ENCODE assay signal across 8 cellular contexts in genomic region chrX:150366951-150367545, GRCh38. TPM values are rescaled to one million over a fixed set of nuclear protein-coding genes. Genes with fewer than 3 reads are reported as not detected.
DNase-seq lines count a peak whose midpoint lies in the region; ATAC-seq and TF ChIP-seq lines count a peak whose summit lies in the region.

No MANE protein-coding gene starts in this region.

- peak overlapping the region in 11 of 12 donors; percentile 34 to 90 (median 79) for H3K27ac ChIP-seq in heart left ventricle
- peak overlapping the region; percentile 88 for H3K27ac ChIP-seq in caudate nucleus (ENCODE audit: low read depth, low read length)
- peak overlapping the region; percentile 62 for H3K27ac ChIP-seq in mesodermal cell (ENCODE audit: low read depth, low read length, severe bottlenecking)
- peak overlapping the region; percentile 75 to 85 (median 84) for H3K27ac ChIP-seq in upper lobe of left lung

- ATAC-seq in heart left ventricle: peak in 1 of 4 donors; percentile 26
- ATAC-seq in Right ventricle myocardium superior (ENCODE audit: poor library complexity): no peak
- ATAC-seq in upper lobe of left lung (ENCODE audit: low FRiP score in 2 of 2): no peak

- TF ChIP-seq CTCF in heart left ventricle (IDR thresholded peaks at IDR 0.05): no peak
- TF ChIP-seq CTCF in upper lobe of left lung (IDR thresholded peaks at IDR 0.05): no peak

- WGBS in heart left ventricle, 4 donors: 11 to 41% (median 34%) methylated on average over 5 of the region's 5 CpGs
- no CpG with 5 or more reads among the region's 5 CpGs for WGBS in mesodermal cell (ENCODE audit: insufficient coverage in 2 of 2), 2 experiments
- 15 to 35% methylated on average over 5 of the region's 5 CpGs for WGBS in upper lobe of left lung, 2 donors

- TF ChIP-seq POLR2A in heart left ventricle (IDR thresholded peaks at IDR 0.05) (no peak), upper lobe of left lung (IDR thresholded peaks at IDR 0.05) (no peak)

- no peak for TF ChIP-seq EP300 in upper lobe of left lung (IDR thresholded peaks at IDR 0.05)

- H3K4me3 ChIP-seq in heart left ventricle (peak overlapping the region in 9 of 12 donors; percentile 59 to 86 (median 67)), mesodermal cell (ENCODE audit: extremely low read depth, insufficient read depth, low read length, poor library complexity, severe bottlenecking) (peak overlapping the region; percentile 33), upper lobe of left lung (peak overlapping the region in 3 of 4 donors; percentile 44 to 67 (median 59))

- intact Hi-C loops in heart left ventricle (cut with DNase I): loop anchor here in 9 of 10 donors (5.0 to 10.0 kb wide), 11 partner anchors 40 to 402 kb away; partner anchors contain the start of gene MTMR1 (in 1 of the 9)
- intact Hi-C loops in Right ventricle myocardium superior (cut with DNase I): no loop called here

- peaks cover 0 to 25% (median 0%) of the 10 kb centered on the region in 9 donors for H3K27me3 ChIP-seq in heart left ventricle
- H3K27me3 ChIP-seq in upper lobe of left lung: peaks cover 0 to 10% (median 0%) of the 10 kb centered on the region in 4 donors

- DNase-seq in heart left ventricle (no peak), Right ventricle myocardium superior (no peak), caudate nucleus (lab: John Stamatoyannopoulos, UW) (peak in 8 of 61 donors; percentile 1 to 50 (median 18)), upper lobe of left lung (no peak), HT-29 (ENCODE audit: low spot score) (no peak)
- no peak for DNase-seq in stimulated activated CD4-positive, alpha-beta T cell treated with anti-CD3 and anti-CD28 coated beads, Interleukin-12 subunit alpha, Interleukin-12 subunit beta, amount 100 ng/mL, for 4 hours
- no peak for DNase-seq in stimulated activated CD8-positive, alpha-beta memory T cell treated with anti-CD3 and anti-CD28 coated beads, Interleukin-4, amount 100 ng/mL, for 48 hours

- H3K4me1 ChIP-seq in heart left ventricle (peaks cover 0 to 8% (median under 1%) of the 10 kb centered on the region in 12 donors), mesodermal cell (ENCODE audit: control insufficient read depth, insufficient read depth, low read length, poor library complexity, severe bottlenecking) (peaks cover 3% of the 10 kb centered on the region), upper lobe of left lung (peaks cover 0 to 23% (median under 1%) of the 10 kb centered on the region in 4 donors)

- H3K36me3 ChIP-seq in heart left ventricle (no peaks in the 10 kb centered on the region), mesodermal cell (ENCODE audit: control insufficient read depth, insufficient read depth, low read length) (no peaks in the 10 kb centered on the region), upper lobe of left lung (no peaks in the 10 kb centered on the region)

- H3K9me3 ChIP-seq in heart left ventricle (no peaks in the 10 kb centered on the region), mesodermal cell (ENCODE audit: control insufficient read depth, low read length) (no peaks in the 10 kb centered on the region), upper lobe of left lung (no peaks in the 10 kb centered on the region)

RNA-seq across cellular contexts. Expression of gene MAMLD1, which starts 3.9 kb away (rescaled TPM):
- 1 to 10 TPM; 1.2 to 3.0 (median 1.5) TPM for total RNA-seq in heart left ventricle
- 1 to 10 TPM; 1.4 TPM for polyA plus RNA-seq in heart left ventricle
- 1.9 TPM for total RNA-seq in Right ventricle myocardium superior
- 4.3 TPM for polyA plus RNA-seq in mesodermal cell (2013, experiment 1 of 2)
- polyA plus RNA-seq in mesodermal cell (2013, experiment 2 of 2): 3.0 TPM
- total RNA-seq in upper lobe of left lung: 1 to 10 TPM; 1.1 to 7.8 (median 3.7) TPM
- total RNA-seq in HT-29 (2014; rRNA removed; shearing (Covaris generic)): 0.08 and 0.15 TPM in 2 replicates
